In the genomic region with DNA sequence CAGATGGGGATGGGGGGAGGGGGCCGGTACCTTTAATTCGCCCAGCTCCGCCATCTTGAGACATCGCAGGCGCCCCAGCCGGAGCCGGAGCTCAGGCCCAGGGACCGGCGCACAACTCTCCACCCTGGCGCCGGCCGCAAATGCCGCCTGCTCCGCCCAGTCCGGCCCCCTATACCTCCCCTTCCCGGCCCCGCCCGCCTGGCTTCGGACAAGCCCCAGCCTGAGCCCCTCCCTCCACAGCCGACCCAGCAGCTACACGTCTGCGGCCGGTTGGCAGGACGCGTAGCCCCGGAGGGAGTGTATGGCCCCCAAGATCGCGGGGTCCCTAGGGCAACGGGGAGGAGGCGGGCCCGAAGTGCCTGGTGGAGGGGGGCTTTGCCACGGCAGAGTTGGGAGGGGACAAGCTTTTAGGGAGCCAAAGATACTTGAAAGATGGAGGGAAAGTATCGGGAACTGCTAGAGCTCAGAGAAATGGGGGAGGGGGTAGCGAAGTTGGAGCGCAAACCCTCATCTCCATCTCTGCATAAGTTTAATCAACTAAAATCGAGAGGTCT, we compare ENCODE assay signal across 8 cellular contexts. TPM values are rescaled to one million over a fixed set of nuclear protein-coding genes. Genes with fewer than 3 reads are reported as not detected.
DNase-seq lines count a peak whose midpoint lies in the region; ATAC-seq and TF ChIP-seq lines count a peak whose summit lies in the region.

A gene (minus strand): TSS at position 145 of the 554 bp plus-strand sequence. CDS start 91 bp downstream, at position 54.

- in situ Hi-C loops in KBM-7 (cut with MboI; ENCODE audit: low pct_unique_long_range_greater_than_20kb, low sequenced_read_pairs), result no loop called here

- DNase-seq in DMS53 (lab: John Stamatoyannopoulos, UW), result peak; percentile 95
- DNase-seq in KBM-7, result peak; percentile 93
- peak; percentile 93 to 95 for DNase-seq in activated T-cell treated with anti-CD3 and anti-CD28 coated beads, Interleukin-2, amount 50 U/mL, for 48 hours
- peak; percentile 96 for DNase-seq in myocyte (ENCODE audit: low read depth)
- DNase-seq in stimulated activated CD8-positive, alpha-beta memory T cell treated with anti-CD3 and anti-CD28 coated beads, Interleukin-7, amount 100 ng/mL, for 4 hours (ENCODE audit: low read depth in 2 of 2), result peak; percentile 61 to 82

- peak; percentile 81 for ATAC-seq in GM21717 (IDR thresholded peaks at IDR 0.05; ENCODE audit: unreplicated experiment)
- peak; percentile 96 for ATAC-seq in esophagus mucosa

TF ChIP-seq in PFSK-1, 5 proteins besides CTCF, POLR2A, EP300 and RAD21:
- TF ChIP-seq TAF1 (IDR thresholded peaks at IDR 0.05; ENCODE audit: borderline replicate concordance, insufficient read depth, low read length) (peak; percentile 38; the same call in 1 of the 2 replicates), POLR2AphosphoS5 (IDR thresholded peaks at IDR 0.05; ENCODE audit: low read depth, low read length) (peak; percentile 65), SIN3A (IDR thresholded peaks at IDR 0.05; ENCODE audit: borderline replicate concordance, insufficient read depth, low read length) (no peak; the same call in 1 of the 2 replicates), FOXP2 (optimal IDR thresholded peaks at IDR 0.05; ENCODE audit: borderline replicate concordance, extremely low read depth, extremely low read length, insufficient read depth) (peak; percentile 52)
- TF ChIP-seq, protein P1, sequence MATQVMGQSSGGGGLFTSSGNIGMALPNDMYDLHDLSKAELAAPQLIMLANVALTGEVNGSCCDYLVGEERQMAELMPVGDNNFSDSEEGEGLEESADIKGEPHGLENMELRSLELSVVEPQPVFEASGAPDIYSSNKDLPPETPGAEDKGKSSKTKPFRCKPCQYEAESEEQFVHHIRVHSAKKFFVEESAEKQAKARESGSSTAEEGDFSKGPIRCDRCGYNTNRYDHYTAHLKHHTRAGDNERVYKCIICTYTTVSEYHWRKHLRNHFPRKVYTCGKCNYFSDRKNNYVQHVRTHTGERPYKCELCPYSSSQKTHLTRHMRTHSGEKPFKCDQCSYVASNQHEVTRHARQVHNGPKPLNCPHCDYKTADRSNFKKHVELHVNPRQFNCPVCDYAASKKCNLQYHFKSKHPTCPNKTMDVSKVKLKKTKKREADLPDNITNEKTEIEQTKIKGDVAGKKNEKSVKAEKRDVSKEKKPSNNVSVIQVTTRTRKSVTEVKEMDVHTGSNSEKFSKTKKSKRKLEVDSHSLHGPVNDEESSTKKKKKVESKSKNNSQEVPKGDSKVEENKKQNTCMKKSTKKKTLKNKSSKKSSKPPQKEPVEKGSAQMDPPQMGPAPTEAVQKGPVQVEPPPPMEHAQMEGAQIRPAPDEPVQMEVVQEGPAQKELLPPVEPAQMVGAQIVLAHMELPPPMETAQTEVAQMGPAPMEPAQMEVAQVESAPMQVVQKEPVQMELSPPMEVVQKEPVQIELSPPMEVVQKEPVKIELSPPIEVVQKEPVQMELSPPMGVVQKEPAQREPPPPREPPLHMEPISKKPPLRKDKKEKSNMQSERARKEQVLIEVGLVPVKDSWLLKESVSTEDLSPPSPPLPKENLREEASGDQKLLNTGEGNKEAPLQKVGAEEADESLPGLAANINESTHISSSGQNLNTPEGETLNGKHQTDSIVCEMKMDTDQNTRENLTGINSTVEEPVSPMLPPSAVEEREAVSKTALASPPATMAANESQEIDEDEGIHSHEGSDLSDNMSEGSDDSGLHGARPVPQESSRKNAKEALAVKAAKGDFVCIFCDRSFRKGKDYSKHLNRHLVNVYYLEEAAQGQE (IDR thresholded peaks at IDR 0.05; ENCODE audit: insufficient read depth in 1 of 2, low read depth in 2 of 2, low read length in 2 of 2), result no peak; a peak in 1 of 4 replicates
TF ChIP-seq in PFSK-1: peak in this region for 3.

RNA-seq across cellular contexts. Expression of the gene that starts here (rescaled TPM):
- 21.6 TPM for polyA plus RNA-seq in PFSK-1 (2012; ENCODE audit: insufficient read length, low read depth)
- total RNA-seq in esophagus mucosa (39.5 TPM), myocyte (27.9 and 28.1 TPM in 2 replicates)
- polyA plus RNA-seq in myocyte (2012), result 55.1 TPM

Comparison
In these comparisons a context has a peak if more than half of its experiments do, and no peak if none do; other contexts are left out.
1. Peak in every context shown above with its lines: DNase-seq and ATAC-seq.